10 cellular contexts compared by ENCODE assay signal in genomic region chr7:82624337-82624736, GRCh38.
DNase-seq lines count a peak whose midpoint lies in the region; ATAC-seq and TF ChIP-seq lines count a peak whose summit lies in the region.
"Had no signal": no experiment of that assay in that cellular context is flagged by ENCODE, and none has a peak within 500 bp of the region (broad histone marks: within the 10 kb centered on the region; RNA-seq: fewer than 3 reads in every experiment).

No MANE protein-coding gene starts in this region.

- in situ Hi-C loops in brain microvascular endothelial cell (cut with HindIII; ENCODE audit: low pct_ligation_motif_present, low sequenced_read_pairs) (no loop called here), HAP-1 (cut with MboI; ENCODE audit: low sequenced_read_pairs) (loop anchor here (25.0 kb wide), 1 partner anchor 1137 kb away; no protein-coding TSS in a partner anchor)

- no peak overlapping the region for H3K18ac ChIP-seq in mesenchymal stem cell (ENCODE audit: low read depth in 1 of 2, low read length in 2 of 2)

- H3K27me3 ChIP-seq in MG63 (no peaks in the 10 kb centered on the region), brain microvascular endothelial cell (replicated peaks) (no peaks in the 10 kb centered on the region), mesenchymal stem cell (ENCODE audit: control insufficient read depth in 1 of 2, insufficient read depth in 1 of 2, low read length in 2 of 2) (no peaks in the 10 kb centered on the region), HAP-1 (ENCODE audit: low read depth) (no peaks in the 10 kb centered on the region)
- H3K27me3 ChIP-seq: hepatocyte had no signal

- no peak overlapping the region for H2AK5ac ChIP-seq in mesenchymal stem cell (ENCODE audit: low read length, severe bottlenecking)

- no peak overlapping the region for H3K4ac ChIP-seq in mesenchymal stem cell (ENCODE audit: low read depth in 1 of 2, low read length in 2 of 2)

- no peak overlapping the region for H4K91ac ChIP-seq in mesenchymal stem cell (ENCODE audit: low read length)

- H3K9me3 ChIP-seq in MG63 (no peaks in the 10 kb centered on the region), mesenchymal stem cell (ENCODE audit: control insufficient read depth, low read length) (no peaks in the 10 kb centered on the region), HAP-1 (no peaks in the 10 kb centered on the region)

- H3K79me1 ChIP-seq in mesenchymal stem cell (replicated peaks; ENCODE audit: low read length, poor library complexity, severe bottlenecking) = no peaks in the 10 kb centered on the region

- no peak for ATAC-seq in GM18520 (IDR thresholded peaks at IDR 0.05; ENCODE audit: unreplicated experiment)

- no peak overlapping the region for H2BK120ac ChIP-seq in mesenchymal stem cell (ENCODE audit: low read depth, low read length)

- peak overlapping the region; percentile 70 for H3K9ac ChIP-seq in mesenchymal stem cell (ENCODE audit: low read length)

- TF ChIP-seq CTCF in brain microvascular endothelial cell (IDR thresholded peaks at IDR 0.05; ENCODE audit: low read depth, low read length, missing control alignments) = no peak

- WGBS in mesenchymal stem cell = 68% methylated on average over 2 of the region's 2 CpGs

- no peak overlapping the region for H4K8ac ChIP-seq in mesenchymal stem cell (ENCODE audit: low read length)

- no peak overlapping the region for H2BK15ac ChIP-seq in mesenchymal stem cell (ENCODE audit: low read depth, poor library complexity, severe bottlenecking)

- H2AFZ ChIP-seq in mesenchymal stem cell (ENCODE audit: low read depth, low read length) = no peak overlapping the region
- H2AFZ ChIP-seq: hepatocyte had no signal

- H3K4me3 ChIP-seq in MG63 = no peak overlapping the region
- H3K4me3 ChIP-seq in brain microvascular endothelial cell (ENCODE audit: low read depth, low read length) = no peak overlapping the region
- no peak overlapping the region for H3K4me3 ChIP-seq in mesenchymal stem cell (ENCODE audit: insufficient read depth in 1 of 2, low read depth in 1 of 2, low read length in 2 of 2)
- no peak overlapping the region for H3K4me3 ChIP-seq in HAP-1
- H3K4me3 ChIP-seq: hepatocyte had no signal

- no peak overlapping the region for H3K23ac ChIP-seq in mesenchymal stem cell (ENCODE audit: low read length in 2 of 2)

- no peak overlapping the region for H3K14ac ChIP-seq in mesenchymal stem cell (ENCODE audit: low read length in 2 of 2)

- H2BK12ac ChIP-seq in mesenchymal stem cell (ENCODE audit: low read length in 2 of 2) = no peak overlapping the region

- DNase-seq in CD1c-positive myeloid dendritic cell (ENCODE audit: extremely low spot score) (peak; percentile 16), MG63 (peak; percentile 55), brain microvascular endothelial cell (peak; percentile 57), mesenchymal stem cell (peak; percentile 77), HAP-1 (ENCODE audit: low spot score in 2 of 2) (no peak), hypothalamus (lab: John Stamatoyannopoulos, UW) (no peak), NCI-H2081 treated with DMSO at 0.1 percent for 48 hours (lab: John Stamatoyannopoulos, UW) (no peak)
- DNase-seq: posterior cingulate gyrus had no signal

- H3K36me3 ChIP-seq in MG63 (no peaks in the 10 kb centered on the region), brain microvascular endothelial cell (replicated peaks) (no peaks in the 10 kb centered on the region), mesenchymal stem cell (ENCODE audit: control insufficient read depth in 1 of 2, insufficient read depth in 2 of 2, low read depth in 1 of 2, low read length in 2 of 2) (no peaks in the 10 kb centered on the region), HAP-1 (replicated peaks) (no peaks in the 10 kb centered on the region)

- H3K27ac ChIP-seq in brain microvascular endothelial cell (peak overlapping the region; percentile 20), mesenchymal stem cell (ENCODE audit: low read length, poor library complexity, severe bottlenecking) (no peak overlapping the region)
- H3K27ac ChIP-seq: hepatocyte had no signal

- H3K4me1 ChIP-seq in mesenchymal stem cell (ENCODE audit: control insufficient read depth, insufficient read depth, low read depth, low read length) (peaks cover 2% of the 10 kb centered on the region), HAP-1 (no peaks in the 10 kb centered on the region)

- H2BK5ac ChIP-seq in mesenchymal stem cell (ENCODE audit: low read depth, low read length, poor library complexity, severe bottlenecking) = no peak overlapping the region

- H3K4me2 ChIP-seq in mesenchymal stem cell (ENCODE audit: low read length, poor library complexity, severe bottlenecking) = no peak overlapping the region
- H3K4me2 ChIP-seq: hepatocyte had no signal

Comparison
In these comparisons a context has a peak if more than half of its experiments do, and no peak if none do; other contexts are left out.
1. DNase-seq: peak in CD1c-positive myeloid dendritic cell (single experiment), MG63 (single experiment), brain microvascular endothelial cell (single experiment) and mesenchymal stem cell (single experiment); none in HAP-1 (0 of 2), hypothalamus (0 of 51) and NCI-H2081 treated with DMSO at 0.1 percent for 48 hours (single experiment).